1 cellular context compared by ENCODE assay signal in genomic region chr9:131503626-131504465, GRCh38.
TF ChIP-seq lines count a peak whose summit lies in the region.

No MANE protein-coding gene starts in this region.

TF ChIP-seq in H1, 55 proteins besides CTCF, POLR2A, EP300 and RAD21 (continued from another document):
- 0 out of 2 replicates have a peak, but pooled peaks have one; percentile 2 for TF ChIP-seq E2F6 (IDR thresholded peaks at IDR 0.05)
